In the genomic region with DNA sequence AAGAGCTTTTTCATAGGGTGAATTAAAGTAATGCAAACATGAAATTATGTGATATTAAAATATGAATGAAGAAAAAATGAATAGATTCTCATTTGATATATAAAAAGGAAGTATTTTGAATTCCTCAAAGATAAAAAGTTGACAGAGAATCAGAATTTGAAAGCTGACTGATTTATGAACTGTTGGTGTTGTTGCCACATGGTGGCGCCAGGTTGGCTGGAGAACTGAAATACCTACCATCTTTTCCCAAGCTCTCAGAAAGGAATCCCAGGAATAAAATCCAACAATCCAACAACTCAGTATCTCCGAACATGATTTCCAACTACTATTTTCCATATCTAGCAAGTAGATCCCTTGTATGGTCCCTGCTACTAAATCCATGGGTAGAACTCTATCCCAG, we compare ENCODE assay signal across 9 cellular contexts. TPM values are rescaled to one million over a fixed set of nuclear protein-coding genes. Genes with fewer than 3 reads are reported as not detected.
A peak's percentile ranks its signal among the peaks of the same experiment; 100 is the strongest.
DNase-seq lines count a peak whose midpoint lies in the region; ATAC-seq and TF ChIP-seq lines count a peak whose summit lies in the region.
"Had no signal": no experiment of that assay in that cellular context is flagged by ENCODE, and none has a peak within 500 bp of the region (broad histone marks: within the 10 kb centered on the region; RNA-seq: fewer than 3 reads in every experiment).

No MANE protein-coding gene starts in this region.

- no peaks in the 10 kb centered on the region for H4K20me1 ChIP-seq in hepatocyte (ENCODE audit: insufficient read depth, poor library complexity, severe bottlenecking)

- H3K27me3 ChIP-seq in left ventricle myocardium inferior (ENCODE audit: low read depth) (peaks cover 47% of the 10 kb centered on the region), hepatocyte (peaks cover 66% of the 10 kb centered on the region)

- CTCF ChIA-PET in RWPE1 (lab: Yijun Ruan, JAX): no interaction called here

- DNase-seq in left ventricle myocardium inferior (no peak), left ventricle myocardium superior (no peak), RWPE1 (ENCODE audit: low spot score) (no peak), hepatocyte (ENCODE audit: low spot score) (peak; percentile 18), NCI-H2107 treated with DMSO at 0.1 percent for 48 hours (lab: John Stamatoyannopoulos, UW; ENCODE audit: unreplicated experiment) (no peak), immature natural killer cell (no peak), HuH-7.5 (ENCODE audit: low spot score) (no peak)

- ATAC-seq in left ventricle myocardium superior (no peak), esophagus mucosa (no peak)

- peaks cover 18 to 26% (median 21%) of the 10 kb centered on the region in 3 donors for H3K27me3 Mint-ChIP-seq in immature natural killer cell (ENCODE audit: low read depth in 3 of 3)

- no peak overlapping the region for H3K4me3 ChIP-seq in left ventricle myocardium inferior
- no peak overlapping the region for H3K4me3 ChIP-seq in hepatocyte
- H3K4me3 ChIP-seq: HAP-1 had no signal

- peaks cover 0 to 11% (median 5%) of the 10 kb centered on the region in 6 donors for H3K9me3 Mint-ChIP-seq in immature natural killer cell

- H3K4me2 ChIP-seq in hepatocyte: no peak overlapping the region

- no peak overlapping the region for H2AFZ ChIP-seq in hepatocyte

- intact Hi-C loops in left ventricle myocardium inferior (cut with micrococcal nuclease) (no loop called here), left ventricle myocardium superior (cut with micrococcal nuclease) (no loop called here)

- H3K36me3 ChIP-seq in left ventricle myocardium inferior (no peaks in the 10 kb centered on the region), hepatocyte (replicated peaks; ENCODE audit: insufficient read depth, low read depth) (no peaks in the 10 kb centered on the region)
- H3K36me3 ChIP-seq: HAP-1 had no signal

- H3K27ac Mint-ChIP-seq in immature natural killer cell: no peak overlapping the region

- H3K9me3 ChIP-seq in left ventricle myocardium inferior (replicated peaks): no peaks in the 10 kb centered on the region
- H3K9me3 ChIP-seq in hepatocyte (ENCODE audit: low read depth): no peaks in the 10 kb centered on the region
- H3K9me3 ChIP-seq: HAP-1 had no signal

- no peaks in the 10 kb centered on the region for H3K9me2 ChIP-seq in hepatocyte (replicated peaks; ENCODE audit: insufficient read depth)

- 51% methylated on average over 2 of the region's 2 CpGs for WGBS in hepatocyte (ENCODE audit: low lambda C conversion rate, missing lambda C conversion rate)

- peaks cover 0 to 3% (median 0%) of the 10 kb centered on the region in 3 donors for H3K36me3 Mint-ChIP-seq in immature natural killer cell

- peaks cover 16 to 22% of the 10 kb centered on the region in 2 donors for H3K4me1 Mint-ChIP-seq in immature natural killer cell

- TF ChIP-seq CTCF in left ventricle myocardium inferior (IDR thresholded peaks at IDR 0.05; ENCODE audit: borderline replicate concordance) (peak; percentile 49), RWPE1 (conservative IDR thresholded peaks at IDR 0.05; ENCODE audit: low read depth) (peak; percentile 26), hepatocyte (IDR thresholded peaks at IDR 0.05; ENCODE audit: poor library complexity) (peak; percentile 50)

- no peak overlapping the region for H3K4me3 Mint-ChIP-seq in immature natural killer cell

- H3K79me2 ChIP-seq in hepatocyte: no peaks in the 10 kb centered on the region

- peaks cover 23% of the 10 kb centered on the region for H3K4me1 ChIP-seq in left ventricle myocardium inferior
- peaks cover 14% of the 10 kb centered on the region for H3K4me1 ChIP-seq in hepatocyte (ENCODE audit: insufficient read depth)

- POLR2A ChIA-PET in RWPE1 (lab: Yijun Ruan, JAX; ENCODE audit: low non-redundant PET): no interaction called here

- H3K27ac ChIP-seq in left ventricle myocardium inferior (replicated peaks) (no peak overlapping the region), RWPE1 (no peak overlapping the region), hepatocyte (no peak overlapping the region)

RNA-seq across cellular contexts. Expression of a gene that starts 3.1 kb away (rescaled TPM):
- 1.5 TPM for total RNA-seq in left ventricle myocardium inferior
- total RNA-seq in left ventricle myocardium superior: 0.84 TPM
- 0.57 and 0.80 TPM in 2 replicates for total RNA-seq in hepatocyte
- not detected in 2 replicates for polyA plus RNA-seq in hepatocyte
- polyA plus RNA-seq in immature natural killer cell: under 1 TPM in 1 of 3 donors, not detected in 2; 0.06 TPM
- 1.2 TPM for total RNA-seq in esophagus mucosa
